ENCODE assay signal across 1 cellular context in genomic region chr19:18388328-18389094, GRCh38.
TF ChIP-seq lines count a peak whose summit lies in the region.

No MANE protein-coding gene starts in this region.

TF ChIP-seq in HepG2, 621 proteins besides CTCF, POLR2A, EP300 and RAD21 (continued from another document and continues in another):
- peak; percentile 90 for TF ChIP-seq ZBTB33 (CRISPR knock-in tag; IDR thresholded peaks at IDR 0.05)
- no peak; the same call in 1 of the 2 replicates for TF ChIP-seq ZNF709 (CRISPR knock-in tag; IDR thresholded peaks at IDR 0.05)
- peak; percentile 29; the same call in 1 of the 2 replicates for TF ChIP-seq ZNF331 (CRISPR knock-in tag; IDR thresholded peaks at IDR 0.05)
- no peak for TF ChIP-seq MTA3 (CRISPR knock-in tag; IDR thresholded peaks at IDR 0.05)
- TF ChIP-seq MIER3 (CRISPR knock-in tag; IDR thresholded peaks at IDR 0.05; ENCODE audit: borderline replicate concordance): no peak
- no peak for TF ChIP-seq SRF (IDR thresholded peaks at IDR 0.05; ENCODE audit: low read depth, low read length)
- TF ChIP-seq GTF2F1 (IDR thresholded peaks at IDR 0.05; ENCODE audit: low read length): no peak
- TF ChIP-seq ZNF687 (CRISPR knock-in tag; IDR thresholded peaks at IDR 0.05): peak; percentile 97
- TF ChIP-seq ZNF280D (CRISPR knock-in tag; IDR thresholded peaks at IDR 0.05): peak; percentile 36; the same call in 1 of the 2 replicates
- peak; percentile 80; the same call in 1 of the 2 replicates for TF ChIP-seq CBFB (CRISPR knock-in tag; IDR thresholded peaks at IDR 0.05)
- TF ChIP-seq ZBTB49 (CRISPR knock-in tag; IDR thresholded peaks at IDR 0.05; ENCODE audit: borderline replicate concordance): no peak
- TF ChIP-seq ZBTB4 (CRISPR knock-in tag; IDR thresholded peaks at IDR 0.05; ENCODE audit: borderline replicate concordance): peak; percentile 80; the same call in 1 of the 2 replicates
- no peak for TF ChIP-seq PHF5A (CRISPR knock-in tag; IDR thresholded peaks at IDR 0.05; ENCODE audit: low read depth, unreplicated experiment)
- TF ChIP-seq CEBPZ (IDR thresholded peaks at IDR 0.05; ENCODE audit: low read length): no peak
- TF ChIP-seq PHF20 (CRISPR knock-in tag; IDR thresholded peaks at IDR 0.05): peak; percentile 65
- TF ChIP-seq TP53 (CRISPR knock-in tag; conservative IDR thresholded peaks at IDR 0.05): peak; percentile 89
- peak; percentile 62 for TF ChIP-seq ZNF18 (CRISPR knock-in tag; IDR thresholded peaks at IDR 0.05; ENCODE audit: insufficient replicate concordance)
- TF ChIP-seq ZNF557 (CRISPR knock-in tag; IDR thresholded peaks at IDR 0.05): peak; percentile 90
- no peak for TF ChIP-seq GRHL1 (CRISPR knock-in tag; conservative IDR thresholded peaks at IDR 0.05)
- TF ChIP-seq ATAD3A (CRISPR knock-in tag; IDR thresholded peaks at IDR 0.05): no peak
- TF ChIP-seq ZNF263 (CRISPR knock-in tag; IDR thresholded peaks at IDR 0.05): peak; percentile 64; the same call in 1 of the 2 replicates
- TF ChIP-seq ZMAT3 (CRISPR knock-in tag; conservative IDR thresholded peaks at IDR 0.05): no peak
